10 cellular contexts compared by ENCODE assay signal in the genomic region with DNA sequence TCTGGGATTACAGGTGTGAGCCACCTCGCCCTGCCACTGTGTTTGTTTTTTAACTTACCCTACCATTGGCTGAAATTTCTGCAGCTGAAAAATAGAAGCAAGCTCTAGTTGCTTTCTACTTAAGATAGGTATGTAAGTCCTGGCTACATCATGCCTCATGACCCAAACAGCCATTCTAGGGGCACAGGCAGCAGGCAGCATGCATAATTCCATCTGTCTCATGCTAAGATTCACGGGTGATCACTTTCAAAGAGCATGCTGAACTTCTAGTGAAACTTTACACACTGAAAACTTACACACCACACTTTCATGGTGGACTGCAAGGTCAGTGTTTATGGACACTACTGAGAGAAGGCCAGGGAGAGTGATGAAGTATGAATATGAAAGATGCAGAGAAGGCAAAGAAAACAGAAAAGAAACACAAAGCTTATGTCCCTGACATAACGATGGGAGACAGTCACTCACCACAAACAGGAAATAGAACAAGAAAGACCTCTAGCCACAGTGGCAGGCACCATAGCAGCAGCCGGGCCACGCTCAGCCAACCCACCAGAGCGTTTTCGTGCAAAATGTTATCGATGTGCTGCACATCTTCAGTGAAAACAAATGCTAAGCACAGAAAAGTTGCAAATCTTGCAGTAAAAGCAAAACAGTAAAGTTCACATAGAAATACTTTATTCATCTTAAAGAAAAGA.
DNase-seq lines count a peak whose midpoint lies in the region; ATAC-seq lines count a peak whose summit lies in the region.
"Had no signal": no experiment of that assay in that cellular context is flagged by ENCODE, and none has a peak within 500 bp of the region (broad histone marks: within the 10 kb centered on the region; RNA-seq: fewer than 3 reads in every experiment).

No MANE protein-coding gene starts in this region.

- DNase-seq in LHCN-M2 (ENCODE audit: low read depth), result peak; percentile 4
- peak; percentile 49 for DNase-seq in activated T-cell treated with anti-CD3 and anti-CD28 coated beads, Interleukin-2, amount 50 U/mL, for 1 hour
- peak in 2 of 3 experiments; percentile 4 to 19 for DNase-seq in stimulated activated CD4-positive, alpha-beta T cell treated with anti-CD3 and anti-CD28 coated beads, TNF-alpha, amount 100 ng/mL, for 4 hours (ENCODE audit: low read depth in 3 of 3)
- no peak for DNase-seq in GM19240 (ENCODE audit: insufficient read length, low spot score)
- DNase-seq in NCI-H1694 treated with DMSO at 0.1 percent for 48 hours (lab: John Stamatoyannopoulos, UW), result no peak
- no peak for DNase-seq in HAP-1 (ENCODE audit: low spot score in 2 of 2)
- DNase-seq: NCI-H1105 had no signal

- in situ Hi-C loops in HAP-1 (cut with MboI; ENCODE audit: low sequenced_read_pairs), result no loop called here

- H3K4me3 ChIP-seq in HAP-1, result no peak overlapping the region
- H3K4me3 ChIP-seq: vagina had no signal

- H3K27me3 ChIP-seq in HAP-1 (ENCODE audit: low read depth), result no peaks in the 10 kb centered on the region
- H3K27me3 ChIP-seq: vagina had no signal

- no peaks in the 10 kb centered on the region for H3K4me1 ChIP-seq in HAP-1

- ATAC-seq in GM19351 (IDR thresholded peaks at IDR 0.05; ENCODE audit: unreplicated experiment), result peak; percentile 62
- ATAC-seq in GM18873 (IDR thresholded peaks at IDR 0.05; ENCODE audit: low FRiP score, unreplicated experiment), result no peak

- no peaks in the 10 kb centered on the region for H3K36me3 ChIP-seq in HAP-1 (replicated peaks)
- H3K36me3 ChIP-seq: vagina had no signal

- no peaks in the 10 kb centered on the region for H3K9me3 ChIP-seq in HAP-1

Comparison
In these comparisons a context has a peak if more than half of its experiments do, and no peak if none do; other contexts are left out.
1. DNase-seq: peak in LHCN-M2 (single experiment), activated T-cell treated with anti-CD3 and anti-CD28 coated beads, Interleukin-2, amount 50 U/mL, for 1 hour (single experiment) and stimulated activated CD4-positive, alpha-beta T cell treated with anti-CD3 and anti-CD28 coated beads, TNF-alpha, amount 100 ng/mL, for 4 hours (2 of 3); none in GM19240 (single experiment), NCI-H1694 treated with DMSO at 0.1 percent for 48 hours (single experiment) and HAP-1 (0 of 2).